Comparison of ENCODE assay signal across 8 cellular contexts in genomic region chr1:247487057-247487456, GRCh38. TPM values are rescaled to one million over a fixed set of nuclear protein-coding genes. Genes with fewer than 3 reads are reported as not detected.
DNase-seq lines count a peak whose midpoint lies in the region; ATAC-seq, FAIRE-seq and TF ChIP-seq lines count a peak whose summit lies in the region.

No MANE protein-coding gene starts in this region.

- no peaks in the 10 kb centered on the region for H3K36me3 ChIP-seq in CD8-positive, alpha-beta memory T cell (ENCODE audit: insufficient read depth, low read length)
- H3K36me3 ChIP-seq in Peyer's patch, result no peaks in the 10 kb centered on the region
- H3K36me3 ChIP-seq in GM12878 (ENCODE audit: control insufficient read depth in 2 of 2, insufficient read depth in 2 of 2, low read length in 1 of 2), result no peaks in the 10 kb centered on the region
- no peaks in the 10 kb centered on the region for H3K36me3 ChIP-seq in keratinocyte (ENCODE audit: control insufficient read depth in 2 of 2, extremely low read depth in 1 of 2, insufficient read depth in 2 of 2, low read length in 2 of 2)
- no peaks in the 10 kb centered on the region for H3K36me3 ChIP-seq in transverse colon

- H3K27ac ChIP-seq in CD8-positive, alpha-beta memory T cell (ENCODE audit: low read depth, low read length), result no peak overlapping the region
- H3K27ac ChIP-seq in Peyer's patch (no peak overlapping the region), GM12878 (ENCODE audit: control insufficient read depth, insufficient read depth) (no peak overlapping the region), keratinocyte (ENCODE audit: control insufficient read depth, insufficient read depth, low read length) (no peak overlapping the region), transverse colon (no peak overlapping the region)

- FAIRE-seq in GM12878 (lab: Jason Lieb, UNC), result peak; percentile 72
- FAIRE-seq in keratinocyte (lab: Jason Lieb, UNC), result no peak

- POLR2A ChIA-PET in CD8-positive, alpha-beta memory T cell (lab: Charles Lee), result no interaction called here
- POLR2A ChIA-PET in GM12878 (lab: Charles Lee), result interaction anchor here (1.0 to 2.2 kb wide), 2 partner anchors 11 to 97 kb away, joined by 4 to 10 read pairs; no protein-coding TSS in a partner anchor

- dilution Hi-C loops in keratinocyte (cut with MboI; ENCODE audit: extremely low pct_ligation_motif_present, low sequenced_read_pairs), result no loop called here

- CTCF ChIA-PET in CD8-positive, alpha-beta memory T cell (lab: Charles Lee), result interaction anchor here (0.9 to 9.1 kb wide), 11 partner anchors 10 to 125 kb away, joined by 3 to 154 read pairs (median 4); partner anchors contain the start of gene NLRP3
- CTCF ChIA-PET in GM12878 (lab: Yijun Ruan, JAX), result interaction anchor here (0.6 to 8.8 kb wide), 27 partner anchors 10 to 924 kb away, joined by 3 to 197 read pairs (median 5); partner anchors contain the start of gene NLRP3

- in situ Hi-C loops in GM12878 (cut with MboI), result no loop called here
- in situ Hi-C loops in transverse colon (cut with MboI; ENCODE audit: low pct_ligation_motif_present in 1 of 4, low pct_unique_long_range_greater_than_20kb in 1 of 4, low sequenced_read_pairs in 3 of 4), result loop anchor here in 3 of 4 donors (5.0 to 25.0 kb wide), 4 partner anchors 92 to 575 kb away; no protein-coding TSS in a partner anchor

- TF ChIP-seq EP300 in GM12878 (IDR thresholded peaks at IDR 0.05; ENCODE audit: borderline replicate concordance in 1 of 2, control insufficient read depth in 1 of 2, low read depth in 2 of 2, low read length in 2 of 2) (no peak), transverse colon (IDR thresholded peaks at IDR 0.05; ENCODE audit: low read depth) (no peak)

- no peaks in the 10 kb centered on the region for H3K4me1 Mint-ChIP-seq in CD8-positive, alpha-beta memory T cell

- H4K20me1 ChIP-seq in GM12878 (ENCODE audit: control insufficient read depth, insufficient read depth) (no peaks in the 10 kb centered on the region), keratinocyte (ENCODE audit: control insufficient read depth, extremely low read depth, insufficient read depth, low read length) (no peaks in the 10 kb centered on the region)

- RAD21 ChIA-PET in GM12878 (lab: Charles Lee; ENCODE audit: unreplicated experiment), result interaction anchor here (1.0 to 8.6 kb wide), 15 partner anchors 35 to 580 kb away, joined by 3 to 140 read pairs (median 4); partner anchors contain the start of gene NLRP3

- no peaks in the 10 kb centered on the region for H3K79me2 ChIP-seq in GM12878 (ENCODE audit: control insufficient read depth, insufficient read depth, low read length)
- no peaks in the 10 kb centered on the region for H3K79me2 ChIP-seq in keratinocyte (ENCODE audit: control insufficient read depth, insufficient read depth, low read length)

- no peak overlapping the region for H3K9ac ChIP-seq in GM12878 (ENCODE audit: control insufficient read depth, insufficient read depth, low read length)
- H3K9ac ChIP-seq in keratinocyte (ENCODE audit: control insufficient read depth, extremely low read depth, insufficient read depth, low read length), result no peak overlapping the region

- H3K4me3 ChIP-seq in CD8-positive, alpha-beta memory T cell (ENCODE audit: low read length), result no peak overlapping the region
- H3K4me3 ChIP-seq in Peyer's patch (no peak overlapping the region), GM12878 (no peak overlapping the region), keratinocyte (ENCODE audit: control insufficient read depth in 2 of 3, extremely low read depth in 1 of 3, insufficient read depth in 2 of 3, low read depth in 1 of 3, low read length in 3 of 3) (no peak overlapping the region), transverse colon (no peak overlapping the region)

- TF ChIP-seq RAD21 in GM12878 (IDR thresholded peaks at IDR 0.05; ENCODE audit: insufficient read depth, low read depth, low read length), result peak; percentile 99

- no peaks in the 10 kb centered on the region for H3K9me3 ChIP-seq in CD8-positive, alpha-beta memory T cell (ENCODE audit: low read length)
- H3K9me3 ChIP-seq in Peyer's patch (no peaks in the 10 kb centered on the region), GM12878 (replicated peaks; ENCODE audit: control insufficient read depth, insufficient read depth, low read length) (no peaks in the 10 kb centered on the region), keratinocyte (ENCODE audit: control insufficient read depth, low read depth, low read length) (peaks cover 3% of the 10 kb centered on the region), transverse colon (no peaks in the 10 kb centered on the region)

- H3K27me3 Mint-ChIP-seq in CD8-positive, alpha-beta memory T cell, result peaks cover 6 to 10% of the 10 kb centered on the region in 2 donors

- DNase-seq in CD8-positive, alpha-beta memory T cell, result peak in 4 of 5 donors; percentile 8 to 50 (median 39)
- DNase-seq in Peyer's patch, result peak in 1 of 3 donors; percentile 63
- peak; percentile 28 for DNase-seq in GM12878 (ENCODE audit: low read depth, low spot score)
- no peak for DNase-seq in keratinocyte (ENCODE audit: low read depth, low spot score)
- peak; percentile 14 for DNase-seq in transverse colon
- no peak for DNase-seq in NCI-H524 treated with DMSO at 0.1 percent for 48 hours (lab: John Stamatoyannopoulos, UW)

- no peaks in the 10 kb centered on the region for H3K9me1 ChIP-seq in keratinocyte (ENCODE audit: control insufficient read depth, extremely low read depth, insufficient read depth, low read length)

- H3K9me3 Mint-ChIP-seq in CD8-positive, alpha-beta memory T cell, result no peaks in the 10 kb centered on the region

- H3K4me3 Mint-ChIP-seq in CD8-positive, alpha-beta memory T cell, result no peak overlapping the region

- H3K4me1 ChIP-seq in CD8-positive, alpha-beta memory T cell (ENCODE audit: insufficient read depth, low read length), result no peaks in the 10 kb centered on the region
- H3K4me1 ChIP-seq in Peyer's patch, result no peaks in the 10 kb centered on the region
- H3K4me1 ChIP-seq in GM12878 (ENCODE audit: control insufficient read depth, insufficient read depth, low read length), result no peaks in the 10 kb centered on the region
- no peaks in the 10 kb centered on the region for H3K4me1 ChIP-seq in keratinocyte (ENCODE audit: control insufficient read depth, extremely low read depth, insufficient read depth, low read length)
- no peaks in the 10 kb centered on the region for H3K4me1 ChIP-seq in transverse colon

- no TSS peak for BruUV-seq in GM12878 (replicated peaks; lab: Mats Ljungman, UMichigan)

- TF ChIP-seq POLR2A in Peyer's patch (IDR thresholded peaks at IDR 0.05) (no peak), GM12878 (IDR thresholded peaks at IDR 0.05; ENCODE audit: low read depth, low read length) (no peak), transverse colon (IDR thresholded peaks at IDR 0.05) (no peak)

- peak overlapping the region in 1 of 8 donors; percentile 3 for H3K27ac Mint-ChIP-seq in CD8-positive, alpha-beta memory T cell

- ATAC-seq in GM18508 (IDR thresholded peaks at IDR 0.05; ENCODE audit: insufficient read depth, unreplicated experiment), result peak; percentile 58
- peak; percentile 72 for ATAC-seq in HG03280 (IDR thresholded peaks at IDR 0.05; ENCODE audit: unreplicated experiment)
- ATAC-seq in GM12878, result peak; percentile 97

- H3K36me3 Mint-ChIP-seq in CD8-positive, alpha-beta memory T cell, result no peaks in the 10 kb centered on the region

- TF ChIP-seq CTCF in Peyer's patch (IDR thresholded peaks at IDR 0.05) (peak in 5 of 6 experiments; percentile 5 to 80 (median 71)), GM12878 (IDR thresholded peaks at IDR 0.05 in 2 of 3, conservative IDR thresholded peaks at IDR 0.05 in 1 of 3; ENCODE audit: control insufficient read depth in 2 of 3, extremely low read depth in 1 of 3, insufficient read depth in 1 of 3, low read depth in 3 of 3, low read length in 3 of 3) (peak; percentile 58 to 79 (median 65)), keratinocyte (optimal IDR thresholded peaks at IDR 0.05 in 1 of 3, IDR thresholded peaks at IDR 0.05 in 1 of 3, conservative IDR thresholded peaks at IDR 0.05 in 1 of 3; ENCODE audit: extremely low read depth in 1 of 3, insufficient read depth in 2 of 3, low read length in 3 of 3) (peak in 2 of 3 experiments; percentile 32 to 39), transverse colon (IDR thresholded peaks at IDR 0.05) (peak; percentile 37 to 64 (median 51))

- H2AFZ ChIP-seq in GM12878 (ENCODE audit: control insufficient read depth, low read depth, low read length) (no peak overlapping the region), keratinocyte (ENCODE audit: control insufficient read depth, low read length) (no peak overlapping the region)

- intact Hi-C loops in GM12878 (cut with micrococcal nuclease; ENCODE audit: unreplicated experiment) (loop anchor here (1.0 to 10.0 kb wide), 5 partner anchors 97 to 580 kb away; no protein-coding TSS in a partner anchor), transverse colon (cut with DNase I; ENCODE audit: low total_unique reads) (loop anchor here (5.0 kb wide), 1 partner anchor 95 kb away; no protein-coding TSS in a partner anchor)

- SMC1A ChIA-PET in GM12878 (lab: Charles Lee; ENCODE audit: uncharacterized antibody, unreplicated experiment), result interaction anchor here (0.7 to 8.6 kb wide), 31 partner anchors 8 to 408 kb away, joined by 3 to 174 read pairs (median 5); partner anchors contain the start of genes NLRP3 and ZNF670

- H3K4me2 ChIP-seq in GM12878 (ENCODE audit: control insufficient read depth, insufficient read depth) (no peak overlapping the region), keratinocyte (ENCODE audit: control insufficient read depth, extremely low read depth, insufficient read depth, low read depth, low read length) (no peak overlapping the region)

- no peaks in the 10 kb centered on the region for H3K27me3 ChIP-seq in CD8-positive, alpha-beta memory T cell (ENCODE audit: insufficient read depth, low read length, poor library complexity, severe bottlenecking)
- H3K27me3 ChIP-seq in Peyer's patch, result no peaks in the 10 kb centered on the region
- H3K27me3 ChIP-seq in GM12878 (replicated peaks in 1 of 2; ENCODE audit: control insufficient read depth in 2 of 2, insufficient read depth in 2 of 2, low read length in 1 of 2), result peaks cover 0 to under 1% of the 10 kb centered on the region in 2 experiments; a peak in 2 of 4 replicates
- no peaks in the 10 kb centered on the region for H3K27me3 ChIP-seq in keratinocyte (ENCODE audit: control insufficient read depth, extremely low read depth, insufficient read depth, low read length)
- no peaks in the 10 kb centered on the region for H3K27me3 ChIP-seq in transverse colon

RNA-seq across cellular contexts. Expression of gene OR2B11, which starts 29.2 kb away (rescaled TPM):
- not detected for total RNA-seq in CD8-positive, alpha-beta memory T cell
- not detected for polyA plus RNA-seq in CD8-positive, alpha-beta memory T cell
- not detected for total RNA-seq in Peyer's patch
- total RNA-seq in GM12878 (2013; cell fraction: nucleolus; rRNA removed), result not detected in 2 replicates
- not detected in 2 replicates for total RNA-seq in GM12878 (2014; rRNA removed)
- not detected in 2 replicates for total RNA-seq in GM12878 (2014; rRNA removed; fragmentation: Illumina TruSeq; extraction: Trizol)
- not detected in 2 replicates for total RNA-seq in GM12878 (2021)
- polyA plus RNA-seq in GM12878 (2011; ENCODE audit: low read depth), result not detected
- polyA plus RNA-seq in GM12878 (2011; rRNA removed), result not detected in 2 replicates
- polyA plus RNA-seq in GM12878 (2011; cell fraction: cytosol; rRNA removed), result not detected in 2 replicates
- polyA plus RNA-seq in GM12878 (2011; cell fraction: nucleus; rRNA removed), result not detected in 2 replicates
- polyA plus RNA-seq in GM12878 (2012), result not detected in 2 replicates
- polyA plus RNA-seq in GM12878 (2014; fragmentation: Illumina TruSeq; extraction: Trizol), result not detected in 2 replicates
- under 1 TPM; 0.02 to 0.08 TPM for polyA plus RNA-seq in GM12878 (2014; fragmentation: Nextera tagmentation; extraction: Ambion mirVana)
- polyA plus RNA-seq in GM12878 (2014; rRNA removed), result 0.01 TPM in 1 of 2 replicates, not detected in the other
- polyA plus RNA-seq in GM12878 (2016; fragmentation: Nextera tagmentation; extraction: Ambion mirVana), result not detected
- polyA minus RNA-seq in GM12878 (2011; rRNA and poly(A)+ RNA removed), result not detected in 2 replicates
- polyA minus RNA-seq in GM12878 (2011; cell fraction: cytosol; rRNA and poly(A)+ RNA removed), result not detected in 2 replicates
- polyA minus RNA-seq in GM12878 (2011; cell fraction: nucleus; rRNA and poly(A)+ RNA removed), result not detected in 2 replicates
- polyA plus RNA-seq in keratinocyte, result not detected in 3 replicates
- not detected for polyA plus RNA-seq in keratinocyte (2011; ENCODE audit: low read depth)
- polyA plus RNA-seq in keratinocyte (2011; cell fraction: cytosol; rRNA removed), result not detected in 2 replicates
- not detected in 2 replicates for polyA plus RNA-seq in keratinocyte (2011; cell fraction: nucleus; rRNA removed)
- polyA plus RNA-seq in keratinocyte (2012; ENCODE audit: low replicate concordance), result not detected in 2 replicates
- not detected in 3 replicates for polyA minus RNA-seq in keratinocyte
- not detected for polyA minus RNA-seq in keratinocyte (2011; cell fraction: cytosol; rRNA and poly(A)+ RNA removed)
- not detected in 2 replicates for polyA minus RNA-seq in keratinocyte (2011; cell fraction: nucleus; rRNA and poly(A)+ RNA removed)
- total RNA-seq in transverse colon, result not detected

RNA-seq across cellular contexts. Expression of gene OR2C3, which starts 49.2 kb away (rescaled TPM):
- total RNA-seq in CD8-positive, alpha-beta memory T cell, result not detected
- polyA plus RNA-seq in CD8-positive, alpha-beta memory T cell, result not detected
- total RNA-seq in Peyer's patch (not detected), GM12878 (2014; rRNA removed) (not detected in 2 replicates), GM12878 (2014; rRNA removed; fragmentation: Illumina TruSeq; extraction: Trizol) (not detected in 2 replicates), GM12878 (2021) (not detected in 2 replicates), transverse colon (not detected)
- not detected in 2 replicates for total RNA-seq in GM12878 (2013; cell fraction: nucleolus; rRNA removed)
- not detected for polyA plus RNA-seq in GM12878 (2011; ENCODE audit: low read depth)
- polyA plus RNA-seq in GM12878 (2011; rRNA removed) (not detected in 2 replicates), GM12878 (2014; fragmentation: Illumina TruSeq; extraction: Trizol) (not detected in 2 replicates), GM12878 (2014; fragmentation: Nextera tagmentation; extraction: Ambion mirVana) (not detected), GM12878 (2014; rRNA removed) (not detected in 2 replicates), GM12878 (2016; fragmentation: Nextera tagmentation; extraction: Ambion mirVana) (not detected), keratinocyte (not detected in 3 replicates)
- not detected in 2 replicates for polyA plus RNA-seq in GM12878 (2011; cell fraction: cytosol; rRNA removed)
- not detected in 2 replicates for polyA plus RNA-seq in GM12878 (2011; cell fraction: nucleus; rRNA removed)
- not detected in 2 replicates for polyA plus RNA-seq in GM12878 (2012)
- polyA minus RNA-seq in GM12878 (2011; rRNA and poly(A)+ RNA removed), result not detected in 2 replicates
- not detected in 2 replicates for polyA minus RNA-seq in GM12878 (2011; cell fraction: cytosol; rRNA and poly(A)+ RNA removed)
- polyA minus RNA-seq in GM12878 (2011; cell fraction: nucleus; rRNA and poly(A)+ RNA removed), result not detected in 2 replicates
- polyA plus RNA-seq in keratinocyte (2011; ENCODE audit: low read depth), result not detected
- polyA plus RNA-seq in keratinocyte (2011; cell fraction: cytosol; rRNA removed), result not detected in 2 replicates
- polyA plus RNA-seq in keratinocyte (2011; cell fraction: nucleus; rRNA removed), result not detected in 2 replicates
- not detected in 2 replicates for polyA plus RNA-seq in keratinocyte (2012; ENCODE audit: low replicate concordance)
- not detected in 3 replicates for polyA minus RNA-seq in keratinocyte
- not detected for polyA minus RNA-seq in keratinocyte (2011; cell fraction: cytosol; rRNA and poly(A)+ RNA removed)
- not detected in 2 replicates for polyA minus RNA-seq in keratinocyte (2011; cell fraction: nucleus; rRNA and poly(A)+ RNA removed)

Comparison
In these comparisons a context has a peak if more than half of its experiments do, and no peak if none do; other contexts are left out.
1. DNase-seq: peak in CD8-positive, alpha-beta memory T cell (4 of 5), GM12878 (single experiment) and transverse colon (single experiment); none in keratinocyte (single experiment) and NCI-H524 treated with DMSO at 0.1 percent for 48 hours (single experiment).
2. Peak in every context shown above with its lines, with median percentiles within 50 percentile points of each other: ATAC-seq and CTCF ChIP-seq.